ENCODE assay signal across 1 cellular context in genomic region chr2:74204436-74204835, GRCh38.
TF ChIP-seq lines count a peak whose summit lies in the region.

No MANE protein-coding gene starts in this region.

TF ChIP-seq in K562, 482 proteins besides CTCF, POLR2A, EP300 and RAD21 (continued from another document):
- TF ChIP-seq ZNF444 (CRISPR knock-in tag; IDR thresholded peaks at IDR 0.05) (no peak), BRF1 (IDR thresholded peaks at IDR 0.05; ENCODE audit: borderline replicate concordance, extremely low read depth, insufficient read length) (no peak), ZNF695 (CRISPR knock-in tag; IDR thresholded peaks at IDR 0.05) (no peak), BHLHE40 (IDR thresholded peaks at IDR 0.05; ENCODE audit: low read length) (no peak), ZNF551 (CRISPR knock-in tag; IDR thresholded peaks at IDR 0.05) (no peak), ZNF75A (CRISPR knock-in tag; IDR thresholded peaks at IDR 0.05) (no peak), FOXK1 (CRISPR knock-in tag; IDR thresholded peaks at IDR 0.05; ENCODE audit: borderline replicate concordance) (no peak)
TF ChIP-seq in K562: peak in this region for 0.
